8 cellular contexts compared by ENCODE assay signal in the genomic region with DNA sequence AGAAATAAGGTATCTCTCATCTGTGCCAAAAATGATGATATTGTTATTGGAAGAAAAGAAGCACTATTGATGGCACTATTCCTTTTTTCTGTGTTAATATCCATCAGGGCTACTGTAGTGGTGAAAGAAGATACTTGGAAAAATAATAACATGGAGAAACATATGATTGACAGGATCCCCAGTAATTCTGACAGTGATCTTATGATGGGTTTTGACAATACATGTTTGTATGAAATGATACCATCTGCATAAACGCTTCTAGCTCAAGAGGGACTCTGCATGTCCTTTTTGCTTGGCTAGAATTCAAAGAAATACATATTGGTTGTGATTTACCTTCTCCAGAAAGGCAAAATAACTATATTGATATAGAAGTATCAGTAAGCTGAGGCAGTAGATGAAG.
"Had no signal": no experiment of that assay in that cellular context is flagged by ENCODE, and none has a peak within 500 bp of the region (broad histone marks: within the 10 kb centered on the region; RNA-seq: fewer than 3 reads in every experiment).

No MANE protein-coding gene starts in this region.

- DNase-seq: GM23248, GOT3, H7, H9, HCEC 1CT, HFFc6 had no signal

- H3K9me3 ChIP-seq: HAP-1 had no signal

- H3K4me2 ChIP-seq: GM23338 had no signal

- H3K27ac ChIP-seq: GM23248 had no signal

- H3K4me3 ChIP-seq: GM23248, GM23338, HAP-1 had no signal

- H3K36me3 ChIP-seq: HAP-1 had no signal

- H2AFZ ChIP-seq: GM23248, GM23338 had no signal

- H3K9ac ChIP-seq: GM23248 had no signal
